In genomic region chr20:11807070-11807741, GRCh38 we compare ENCODE assay signal across 11 cellular contexts.
DNase-seq lines count a peak whose midpoint lies in the region; ATAC-seq and TF ChIP-seq lines count a peak whose summit lies in the region.
"Had no signal": no experiment of that assay in that cellular context is flagged by ENCODE, and none has a peak within 500 bp of the region (broad histone marks: within the 10 kb centered on the region; RNA-seq: fewer than 3 reads in every experiment).

No MANE protein-coding gene starts in this region.

- peaks cover 5% of the 10 kb centered on the region for H3K4me1 ChIP-seq in mesenchymal stem cell (ENCODE audit: control insufficient read depth, insufficient read depth, low read depth, low read length)

- TF ChIP-seq CTCF in cardiac fibroblast (IDR thresholded peaks at IDR 0.05; ENCODE audit: low read depth, low read length) = no peak

- no peaks in the 10 kb centered on the region for H3K79me1 ChIP-seq in mesenchymal stem cell (replicated peaks; ENCODE audit: low read length, poor library complexity, severe bottlenecking)

- H3K18ac ChIP-seq in mesenchymal stem cell (ENCODE audit: low read depth in 1 of 2, low read length in 2 of 2) = no peak overlapping the region

- H2AFZ ChIP-seq in mesenchymal stem cell (ENCODE audit: low read depth, low read length) = no peak overlapping the region

- TF ChIP-seq RAD21 in Ishikawa (IDR thresholded peaks at IDR 0.05; ENCODE audit: low read depth) = no peak

- no peak overlapping the region for H2AK5ac ChIP-seq in mesenchymal stem cell (ENCODE audit: low read length, severe bottlenecking)

- peak overlapping the region; percentile 60 for H3K27ac ChIP-seq in mesenchymal stem cell (ENCODE audit: low read length, poor library complexity, severe bottlenecking)
- H3K27ac ChIP-seq: skin epidermis had no signal

- H3K4me2 ChIP-seq in mesenchymal stem cell (ENCODE audit: low read length, poor library complexity, severe bottlenecking) = no peak overlapping the region

- WGBS in mesenchymal stem cell = 0% methylated on average over 2 of the region's 3 CpGs

- no peak overlapping the region for H2BK5ac ChIP-seq in mesenchymal stem cell (ENCODE audit: low read depth, low read length, poor library complexity, severe bottlenecking)

- peak; percentile 88 for DNase-seq in AG08395 (ENCODE audit: low spot score)
- DNase-seq in cardiac fibroblast (ENCODE audit: low read depth in 2 of 2) = peak; percentile 82 to 92
- peak; percentile 61 for DNase-seq in mesenchymal stem cell
- no peak for DNase-seq in cerebellar nuclear complex (lab: John Stamatoyannopoulos, UW)
- DNase-seq: NCI-H1436 treated with DMSO at 0.1 percent for 48 hours, T-helper 17 cell had no signal

- no peak overlapping the region for H3K4ac ChIP-seq in mesenchymal stem cell (ENCODE audit: low read depth in 1 of 2, low read length in 2 of 2)

- H2BK15ac ChIP-seq in mesenchymal stem cell (ENCODE audit: low read depth, poor library complexity, severe bottlenecking) = no peak overlapping the region

- no peak overlapping the region for H3K23ac ChIP-seq in mesenchymal stem cell (ENCODE audit: low read length in 2 of 2)

- no peak overlapping the region for H2BK12ac ChIP-seq in mesenchymal stem cell (ENCODE audit: low read length in 2 of 2)

- no peaks in the 10 kb centered on the region for H3K36me3 ChIP-seq in mesenchymal stem cell (ENCODE audit: control insufficient read depth in 1 of 2, insufficient read depth in 2 of 2, low read depth in 1 of 2, low read length in 2 of 2)

- TF ChIP-seq EP300 in Ishikawa (IDR thresholded peaks at IDR 0.05; ENCODE audit: borderline replicate concordance) = peak; percentile 50; the same call in 1 of the 2 replicates

- H4K91ac ChIP-seq in mesenchymal stem cell (ENCODE audit: low read length) = no peak overlapping the region

- H3K9me3 ChIP-seq in mesenchymal stem cell (ENCODE audit: control insufficient read depth, low read length) = no peaks in the 10 kb centered on the region

- H3K9ac ChIP-seq in mesenchymal stem cell (ENCODE audit: low read length) = no peak overlapping the region

- no peak overlapping the region for H2BK120ac ChIP-seq in mesenchymal stem cell (ENCODE audit: low read depth, low read length)

- no peak overlapping the region for H3K14ac ChIP-seq in mesenchymal stem cell (ENCODE audit: low read length in 2 of 2)

- H4K8ac ChIP-seq in mesenchymal stem cell (ENCODE audit: low read length) = no peak overlapping the region

- H3K4me3 ChIP-seq in cardiac fibroblast (replicated peaks in 1 of 2; ENCODE audit: low read depth in 2 of 2, low read length in 2 of 2) = no peak overlapping the region
- H3K4me3 ChIP-seq in mesenchymal stem cell (ENCODE audit: insufficient read depth in 1 of 2, low read depth in 1 of 2, low read length in 2 of 2) = no peak overlapping the region
- H3K4me3 ChIP-seq: skin epidermis had no signal

- ATAC-seq in GM19035 (IDR thresholded peaks at IDR 0.05; ENCODE audit: unreplicated experiment) (no peak), HG03354 (IDR thresholded peaks at IDR 0.05; ENCODE audit: poor library complexity, severe bottlenecking, unreplicated experiment) (no peak), HG02884 (IDR thresholded peaks at IDR 0.05; ENCODE audit: unreplicated experiment) (no peak)
- ATAC-seq: T-helper 17 cell had no signal

- no peaks in the 10 kb centered on the region for H3K27me3 ChIP-seq in mesenchymal stem cell (ENCODE audit: control insufficient read depth in 1 of 2, insufficient read depth in 1 of 2, low read length in 2 of 2)

TF ChIP-seq in Ishikawa, 13 proteins besides CTCF, POLR2A, EP300 and RAD21:
- TF ChIP-seq TCF12 (IDR thresholded peaks at IDR 0.05; ENCODE audit: low read depth) (peak; percentile 52; the same call in 1 of the 2 replicates), TAF1 (IDR thresholded peaks at IDR 0.05; ENCODE audit: low read depth) (no peak), NFIC (IDR thresholded peaks at IDR 0.05) (peak; percentile 81), CEBPB (IDR thresholded peaks at IDR 0.05) (no peak), TEAD4 (IDR thresholded peaks at IDR 0.05) (peak; percentile 66), EGR1 (IDR thresholded peaks at IDR 0.05) (no peak)

Comparison
In these comparisons a context has a peak if more than half of its experiments do, and no peak if none do; other contexts are left out.
1. DNase-seq: peak in AG08395 (single experiment), cardiac fibroblast (2 of 2) and mesenchymal stem cell (single experiment); none in cerebellar nuclear complex (0 of 2).